In genomic region chr9:96022445-96023031, GRCh38 we compare ENCODE assay signal across 8 cellular contexts.
DNase-seq lines count a peak whose midpoint lies in the region; ATAC-seq and TF ChIP-seq lines count a peak whose summit lies in the region.

No MANE protein-coding gene starts in this region.

- H3K27ac Mint-ChIP-seq in GM23338, result no peak overlapping the region
- H3K27ac Mint-ChIP-seq in activated B cell treated with CpG ODN at 0.5 μM for 24 hours, result no peak overlapping the region

- DNase-seq in GM23338 (ENCODE audit: low spot score), result peak; percentile 75
- no peak for DNase-seq in activated B cell treated with CpG ODN at 0.5 μM for 24 hours
- peak; percentile 72 for DNase-seq in left cardiac atrium
- no peak for DNase-seq in smooth muscle cell (lab: John Stamatoyannopoulos, UW; ENCODE audit: unreplicated experiment)
- no peak for DNase-seq in NCI-H510A (lab: John Stamatoyannopoulos, UW)
- no peak for DNase-seq in NAMALWA (ENCODE audit: low spot score)

- CTCF ChIA-PET in activated B cell treated with CpG ODN at 0.5 μM for 24 hours (lab: Charles Lee), result no interaction called here

- H3K27me3 ChIP-seq in GM23338 (ENCODE audit: insufficient read depth), result peaks cover 92% of the 10 kb centered on the region
- peaks cover 85% of the 10 kb centered on the region for H3K27me3 ChIP-seq in smooth muscle cell (ENCODE audit: low read depth)

- H3K4me3 ChIP-seq in GM23338 (peak overlapping the region; percentile 80), smooth muscle cell (peak overlapping the region; percentile 64)

- H3K4me3 Mint-ChIP-seq in GM23338, result peak overlapping the region; percentile 78
- peak overlapping the region; percentile 70 for H3K4me3 Mint-ChIP-seq in activated B cell treated with CpG ODN at 0.5 μM for 24 hours

- intact Hi-C loops in activated B cell treated with CpG ODN at 0.5 μM for 24 hours (cut with micrococcal nuclease), result loop anchor here (10.0 kb wide), 1 partner anchor 508 kb away; the partner anchor contains the start of gene PTCH1
- intact Hi-C loops in left cardiac atrium (cut with DNase I), result no loop called here

- H3F3A ChIP-seq in GM23338 (replicated peaks; ENCODE audit: low read depth) (no peaks in the 10 kb centered on the region; the same call in 1 of the 2 replicates), smooth muscle cell (ENCODE audit: low read depth) (peaks cover 10% of the 10 kb centered on the region)

- H3K27me3 Mint-ChIP-seq in GM23338 (ENCODE audit: insufficient read depth, low read depth, poor library complexity), result peaks cover 81% of the 10 kb centered on the region
- H3K27me3 Mint-ChIP-seq in activated B cell treated with CpG ODN at 0.5 μM for 24 hours, result peaks cover 57% of the 10 kb centered on the region

- H3K9ac ChIP-seq in smooth muscle cell (ENCODE audit: low read depth), result no peak overlapping the region

- H3K79me2 ChIP-seq in GM23338 (replicated peaks; ENCODE audit: insufficient read depth) (no peaks in the 10 kb centered on the region), smooth muscle cell (ENCODE audit: low read depth) (no peaks in the 10 kb centered on the region)

- 0 out of 2 replicates have a peak, but pooled peaks cover 3% of the 10 kb centered on the region for H3K9me2 ChIP-seq in GM23338 (ENCODE audit: insufficient read depth)

- H3K4me2 ChIP-seq in GM23338 (peak overlapping the region; percentile 99), smooth muscle cell (peak overlapping the region; percentile 98)

- H3K9me3 Mint-ChIP-seq in GM23338, result no peaks in the 10 kb centered on the region; the same call in 2 of the 3 replicates
- no peaks in the 10 kb centered on the region for H3K9me3 Mint-ChIP-seq in activated B cell treated with CpG ODN at 0.5 μM for 24 hours

- H3K4me1 ChIP-seq in GM23338 (ENCODE audit: insufficient read depth) (peaks cover 10% of the 10 kb centered on the region; the same call in 1 of the 2 replicates), smooth muscle cell (ENCODE audit: low read depth) (peaks cover 18% of the 10 kb centered on the region)

- H3K9me3 ChIP-seq in smooth muscle cell (replicated peaks; ENCODE audit: low read depth), result no peaks in the 10 kb centered on the region

- H4K20me1 ChIP-seq in GM23338 (replicated peaks; ENCODE audit: insufficient read depth) (peaks cover 5% of the 10 kb centered on the region; the same call in 1 of the 2 replicates), smooth muscle cell (ENCODE audit: low read depth) (no peaks in the 10 kb centered on the region)

- H3K36me3 ChIP-seq in GM23338 (ENCODE audit: insufficient read depth) (no peaks in the 10 kb centered on the region), smooth muscle cell (ENCODE audit: low read depth) (no peaks in the 10 kb centered on the region)

- H3K27ac ChIP-seq in GM23338 (ENCODE audit: low read depth), result no peak overlapping the region
- H3K27ac ChIP-seq in smooth muscle cell (ENCODE audit: low read depth), result no peak overlapping the region

- TF ChIP-seq CTCF in GM23338 (conservative IDR thresholded peaks at IDR 0.05; ENCODE audit: low read depth in 2 of 2) (no peak), activated B cell treated with CpG ODN at 0.5 μM for 24 hours (IDR thresholded peaks at IDR 0.05) (no peak), smooth muscle cell (IDR thresholded peaks at IDR 0.05; ENCODE audit: borderline replicate concordance, insufficient read depth, poor library complexity, severe bottlenecking) (no peak)

- H3K36me3 Mint-ChIP-seq in GM23338 (ENCODE audit: low read depth) (no peaks in the 10 kb centered on the region; the same call in 2 of the 3 replicates), activated B cell treated with CpG ODN at 0.5 μM for 24 hours (ENCODE audit: low read depth) (peaks cover 4% of the 10 kb centered on the region)

- H3K4me1 Mint-ChIP-seq in GM23338 (peaks cover 23% of the 10 kb centered on the region), activated B cell treated with CpG ODN at 0.5 μM for 24 hours (peaks cover 21% of the 10 kb centered on the region)

- WGBS in smooth muscle cell (ENCODE audit: low lambda C conversion rate), result 5% methylated on average over 22 of the region's 25 CpGs

- POLR2A ChIA-PET in activated B cell treated with CpG ODN at 0.5 μM for 24 hours (lab: Charles Lee), result no interaction called here

- H2AFZ ChIP-seq in GM23338 (peak overlapping the region; percentile 97), smooth muscle cell (ENCODE audit: low read depth) (no peak overlapping the region)

- ATAC-seq in GM23338 (peak; percentile 32), activated B cell treated with CpG ODN at 0.5 μM for 24 hours (ENCODE audit: low read depth) (no peak), left cardiac atrium (peak; percentile 34 to 36), HG03469 (IDR thresholded peaks at IDR 0.05; ENCODE audit: unreplicated experiment) (no peak), GM18873 (IDR thresholded peaks at IDR 0.05; ENCODE audit: low FRiP score, unreplicated experiment) (no peak)

TF ChIP-seq in GM23338, 12 proteins besides CTCF, POLR2A, EP300 and RAD21:
- TF ChIP-seq EZH2 (IDR thresholded peaks at IDR 0.05; ENCODE audit: low read depth, unreplicated experiment), result peak; percentile 46
- no peak for TF ChIP-seq POLR2AphosphoS5 (IDR thresholded peaks at IDR 0.05; ENCODE audit: low read depth)
TF ChIP-seq in GM23338: peak in this region for 1.

Comparison
In these comparisons a context has a peak if more than half of its experiments do, and no peak if none do; other contexts are left out.
1. ATAC-seq: peak in GM23338 (single experiment) and left cardiac atrium (2 of 2); none in activated B cell treated with CpG ODN at 0.5 μM for 24 hours (single experiment), HG03469 (single experiment) and GM18873 (single experiment).
2. DNase-seq: peak in GM23338 (single experiment) and left cardiac atrium (single experiment); none in activated B cell treated with CpG ODN at 0.5 μM for 24 hours (single experiment), smooth muscle cell (single experiment), NCI-H510A (single experiment) and NAMALWA (single experiment).